In the genomic region with DNA sequence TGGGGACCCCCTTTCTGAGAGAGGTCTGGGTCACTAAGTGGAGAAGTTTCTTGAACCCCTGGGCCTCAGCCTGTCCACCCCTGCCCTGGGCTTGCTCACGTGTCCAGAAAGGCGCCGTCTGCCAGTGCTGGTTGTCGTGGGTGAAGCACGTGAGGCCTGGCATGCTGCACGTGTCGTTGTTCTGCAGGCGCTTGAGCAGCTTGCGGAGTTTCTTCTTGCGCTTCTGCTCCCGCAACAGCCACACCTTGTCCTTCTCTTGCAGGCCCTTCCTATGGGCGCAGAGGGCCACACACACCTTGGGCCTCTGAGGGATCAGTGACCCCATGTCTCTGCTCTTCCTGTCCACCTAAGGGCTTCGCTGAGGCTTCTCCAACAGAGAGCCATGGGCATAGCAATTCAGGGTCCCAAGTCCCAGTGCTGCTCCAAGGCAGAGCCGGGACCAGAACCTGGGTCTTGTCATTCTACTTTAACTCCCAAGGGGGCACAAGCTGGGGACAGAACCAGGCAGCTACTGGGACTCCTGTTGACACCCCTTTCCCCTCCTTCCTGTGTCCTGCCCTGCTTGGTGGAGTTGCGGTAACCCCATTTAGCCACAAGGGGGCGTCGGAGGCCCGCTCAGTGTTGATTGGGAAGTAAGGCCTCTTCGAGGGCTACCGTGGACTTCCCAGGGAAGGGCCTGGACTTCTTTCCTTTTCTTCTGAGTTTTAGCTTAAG, we compare ENCODE assay signal across 1 cellular context.
A peak's percentile ranks its signal among the peaks of the same experiment; 100 is the strongest.
TF ChIP-seq lines count a peak whose summit lies in the region.

No MANE protein-coding gene starts in this region.

TF ChIP-seq in K562, 482 proteins besides CTCF, POLR2A, EP300 and RAD21 (continued from another document):
- TF ChIP-seq, protein P1, sequence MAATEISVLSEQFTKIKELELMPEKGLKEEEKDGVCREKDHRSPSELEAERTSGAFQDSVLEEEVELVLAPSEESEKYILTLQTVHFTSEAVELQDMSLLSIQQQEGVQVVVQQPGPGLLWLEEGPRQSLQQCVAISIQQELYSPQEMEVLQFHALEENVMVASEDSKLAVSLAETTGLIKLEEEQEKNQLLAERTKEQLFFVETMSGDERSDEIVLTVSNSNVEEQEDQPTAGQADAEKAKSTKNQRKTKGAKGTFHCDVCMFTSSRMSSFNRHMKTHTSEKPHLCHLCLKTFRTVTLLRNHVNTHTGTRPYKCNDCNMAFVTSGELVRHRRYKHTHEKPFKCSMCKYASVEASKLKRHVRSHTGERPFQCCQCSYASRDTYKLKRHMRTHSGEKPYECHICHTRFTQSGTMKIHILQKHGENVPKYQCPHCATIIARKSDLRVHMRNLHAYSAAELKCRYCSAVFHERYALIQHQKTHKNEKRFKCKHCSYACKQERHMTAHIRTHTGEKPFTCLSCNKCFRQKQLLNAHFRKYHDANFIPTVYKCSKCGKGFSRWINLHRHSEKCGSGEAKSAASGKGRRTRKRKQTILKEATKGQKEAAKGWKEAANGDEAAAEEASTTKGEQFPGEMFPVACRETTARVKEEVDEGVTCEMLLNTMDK (IDR thresholded peaks at IDR 0.05; ENCODE audit: borderline replicate concordance, insufficient read depth, low read depth, low read length, poor library complexity, severe bottlenecking): peak; percentile 70
- TF ChIP-seq, protein P2, sequence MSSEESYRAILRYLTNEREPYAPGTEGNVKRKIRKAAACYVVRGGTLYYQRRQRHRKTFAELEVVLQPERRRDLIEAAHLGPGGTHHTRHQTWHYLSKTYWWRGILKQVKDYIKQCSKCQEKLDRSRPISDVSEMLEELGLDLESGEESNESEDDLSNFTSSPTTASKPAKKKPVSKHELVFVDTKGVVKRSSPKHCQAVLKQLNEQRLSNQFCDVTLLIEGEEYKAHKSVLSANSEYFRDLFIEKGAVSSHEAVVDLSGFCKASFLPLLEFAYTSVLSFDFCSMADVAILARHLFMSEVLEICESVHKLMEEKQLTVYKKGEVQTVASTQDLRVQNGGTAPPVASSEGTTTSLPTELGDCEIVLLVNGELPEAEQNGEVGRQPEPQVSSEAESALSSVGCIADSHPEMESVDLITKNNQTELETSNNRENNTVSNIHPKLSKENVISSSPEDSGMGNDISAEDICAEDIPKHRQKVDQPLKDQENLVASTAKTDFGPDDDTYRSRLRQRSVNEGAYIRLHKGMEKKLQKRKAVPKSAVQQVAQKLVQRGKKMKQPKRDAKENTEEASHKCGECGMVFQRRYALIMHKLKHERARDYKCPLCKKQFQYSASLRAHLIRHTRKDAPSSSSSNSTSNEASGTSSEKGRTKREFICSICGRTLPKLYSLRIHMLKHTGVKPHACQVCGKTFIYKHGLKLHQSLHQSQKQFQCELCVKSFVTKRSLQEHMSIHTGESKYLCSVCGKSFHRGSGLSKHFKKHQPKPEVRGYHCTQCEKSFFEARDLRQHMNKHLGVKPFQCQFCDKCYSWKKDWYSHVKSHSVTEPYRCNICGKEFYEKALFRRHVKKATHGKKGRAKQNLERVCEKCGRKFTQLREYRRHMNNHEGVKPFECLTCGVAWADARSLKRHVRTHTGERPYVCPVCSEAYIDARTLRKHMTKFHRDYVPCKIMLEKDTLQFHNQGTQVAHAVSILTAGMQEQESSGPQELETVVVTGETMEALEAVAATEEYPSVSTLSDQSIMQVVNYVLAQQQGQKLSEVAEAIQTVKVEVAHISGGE (CRISPR knock-in tag; IDR thresholded peaks at IDR 0.05): peak in 1 of 3 experiments; percentile 84; a peak in 1 of 6 replicates
- TF ChIP-seq POU5F1 (IDR thresholded peaks at IDR 0.05; ENCODE audit: borderline replicate concordance, low read depth, low read length, partially characterized antibody) (peak; percentile 26), POLR2G (IDR thresholded peaks at IDR 0.05; ENCODE audit: low read depth, low read length) (peak; percentile 65), ESRRA (IDR thresholded peaks at IDR 0.05; ENCODE audit: borderline replicate concordance, low read depth) (peak; percentile 19; the same call in 1 of the 2 replicates), SMC3 (conservative IDR thresholded peaks at IDR 0.05; ENCODE audit: insufficient read depth, low read depth, low read length) (peak; percentile 71), RCOR1 (IDR thresholded peaks at IDR 0.05; ENCODE audit: borderline replicate concordance in 1 of 2, low read depth in 2 of 2, low read length in 2 of 2) (peak in 1 of 2 experiments; percentile 24; a peak in 1 of 4 replicates), PCBP1 (IDR thresholded peaks at IDR 0.05; ENCODE audit: low read depth, low read length, poor library complexity, severe bottlenecking) (no peak)
- TF ChIP-seq, protein P3, sequence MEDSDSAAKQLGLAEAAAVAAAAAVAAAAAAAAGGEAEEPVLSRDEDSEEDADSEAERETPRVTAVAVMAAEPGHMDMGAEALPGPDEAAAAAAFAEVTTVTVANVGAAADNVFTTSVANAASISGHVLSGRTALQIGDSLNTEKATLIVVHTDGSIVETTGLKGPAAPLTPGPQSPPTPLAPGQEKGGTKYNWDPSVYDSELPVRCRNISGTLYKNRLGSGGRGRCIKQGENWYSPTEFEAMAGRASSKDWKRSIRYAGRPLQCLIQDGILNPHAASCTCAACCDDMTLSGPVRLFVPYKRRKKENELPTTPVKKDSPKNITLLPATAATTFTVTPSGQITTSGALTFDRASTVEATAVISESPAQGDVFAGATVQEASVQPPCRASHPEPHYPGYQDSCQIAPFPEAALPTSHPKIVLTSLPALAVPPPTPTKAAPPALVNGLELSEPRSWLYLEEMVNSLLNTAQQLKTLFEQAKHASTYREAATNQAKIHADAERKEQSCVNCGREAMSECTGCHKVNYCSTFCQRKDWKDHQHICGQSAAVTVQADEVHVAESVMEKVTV (CRISPR knock-in tag; IDR thresholded peaks at IDR 0.05): peak; percentile 47
